ENCODE assay signal across 21 cellular contexts in the genomic region with DNA sequence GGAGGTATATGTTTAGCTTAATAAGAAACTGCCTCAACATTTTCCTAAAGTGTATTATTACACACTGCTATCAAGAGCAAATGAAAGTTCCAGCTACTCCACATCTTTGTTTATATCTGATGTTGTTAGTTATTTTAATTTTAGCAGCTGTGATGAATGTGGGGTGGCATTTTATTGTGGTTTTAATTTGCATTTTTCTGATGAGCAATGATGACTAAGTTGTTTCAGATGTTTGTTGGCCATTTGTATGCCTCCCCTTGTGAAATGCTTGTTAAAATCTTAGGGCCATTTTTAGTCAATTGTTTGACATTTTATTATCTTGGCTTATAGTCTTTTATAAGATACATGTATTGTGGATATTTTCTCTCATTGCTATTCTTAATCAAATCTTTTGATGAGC.
DNase-seq lines count a peak whose midpoint lies in the region; ATAC-seq lines count a peak whose summit lies in the region.
"Had no signal": no experiment of that assay in that cellular context is flagged by ENCODE, and none has a peak within 500 bp of the region (broad histone marks: within the 10 kb centered on the region; RNA-seq: fewer than 3 reads in every experiment).

No MANE protein-coding gene starts in this region.

- intact Hi-C loops in Right ventricle myocardium inferior (cut with DNase I), result no loop called here

- H3K27ac Mint-ChIP-seq in activated naive CD8-positive, alpha-beta T cell treated with anti-CD3 and anti-CD28 coated beads, Interleukin-2, amount 50 U/mL, for 24 hours, result no peak overlapping the region
- no peak overlapping the region for H3K27ac Mint-ChIP-seq in activated naive CD8-positive, alpha-beta T cell treated with anti-CD3 and anti-CD28 coated beads for 36 hours
- H3K27ac Mint-ChIP-seq in stimulated activated naive CD8-positive, alpha-beta T cell treated with anti-CD3 and anti-CD28 coated beads, Interleukin-15, Interleukin-2, amounts not matched to agents 100 ng/mL and 50 ng/mL, for 24 hours, result peak overlapping the region; percentile 20

- no peaks in the 10 kb centered on the region for H3K36me3 Mint-ChIP-seq in activated naive CD8-positive, alpha-beta T cell treated with anti-CD3 and anti-CD28 coated beads, Interleukin-2, amount 50 U/mL, for 24 hours (ENCODE audit: low read depth)
- H3K36me3 Mint-ChIP-seq in activated naive CD8-positive, alpha-beta T cell treated with anti-CD3 and anti-CD28 coated beads for 36 hours, result no peaks in the 10 kb centered on the region
- H3K36me3 Mint-ChIP-seq in stimulated activated naive CD8-positive, alpha-beta T cell treated with anti-CD3 and anti-CD28 coated beads, Interleukin-15, Interleukin-2, amounts not matched to agents 100 ng/mL and 50 ng/mL, for 24 hours (ENCODE audit: low read depth), result no peaks in the 10 kb centered on the region

- H3K4me3 Mint-ChIP-seq in activated naive CD8-positive, alpha-beta T cell treated with anti-CD3 and anti-CD28 coated beads, Interleukin-2, amount 50 U/mL, for 24 hours, result no peak overlapping the region
- no peak overlapping the region for H3K4me3 Mint-ChIP-seq in activated naive CD8-positive, alpha-beta T cell treated with anti-CD3 and anti-CD28 coated beads for 36 hours
- no peak overlapping the region for H3K4me3 Mint-ChIP-seq in stimulated activated naive CD8-positive, alpha-beta T cell treated with anti-CD3 and anti-CD28 coated beads, Interleukin-15, Interleukin-2, amounts not matched to agents 100 ng/mL and 50 ng/mL, for 24 hours
- H3K4me3 Mint-ChIP-seq: central memory CD8-positive, alpha-beta T cell had no signal

- H3K9me3 Mint-ChIP-seq in activated naive CD8-positive, alpha-beta T cell treated with anti-CD3 and anti-CD28 coated beads, Interleukin-2, amount 50 U/mL, for 24 hours, result no peaks in the 10 kb centered on the region
- no peaks in the 10 kb centered on the region for H3K9me3 Mint-ChIP-seq in activated naive CD8-positive, alpha-beta T cell treated with anti-CD3 and anti-CD28 coated beads for 36 hours
- H3K9me3 Mint-ChIP-seq in stimulated activated naive CD8-positive, alpha-beta T cell treated with anti-CD3 and anti-CD28 coated beads, Interleukin-15, Interleukin-2, amounts not matched to agents 100 ng/mL and 50 ng/mL, for 24 hours, result no peaks in the 10 kb centered on the region
- H3K9me3 Mint-ChIP-seq: central memory CD8-positive, alpha-beta T cell had no signal

- peak; percentile 36 for ATAC-seq in activated naive CD8-positive, alpha-beta T cell treated with anti-CD3 and anti-CD28 coated beads, Interleukin-2, amount 50 U/mL, for 24 hours
- no peak for ATAC-seq in Right ventricle myocardium inferior
- ATAC-seq: esophagus mucosa, heart right ventricle had no signal

- no peak for DNase-seq in activated naive CD8-positive, alpha-beta T cell treated with anti-CD3 and anti-CD28 coated beads, Interleukin-2, amount 50 U/mL, for 24 hours
- no peak for DNase-seq in activated naive CD8-positive, alpha-beta T cell treated with anti-CD3 and anti-CD28 coated beads for 36 hours
- DNase-seq in SW480 (ENCODE audit: low spot score) (peak; percentile 28), fibroblast of peridontal ligament (ENCODE audit: extremely low read depth) (peak; percentile 8), middle frontal gyrus (ENCODE audit: extremely low spot score, low spot score) (no peak), Right ventricle myocardium inferior (ENCODE audit: missing footprints) (no peak)
- DNase-seq in activated naive CD4-positive, alpha-beta T cell treated with Interleukin-2 at 50 U/mL for 16 hours, result no peak
- DNase-seq: activated CD4-positive, alpha-beta T cell treated with anti-CD3 and anti-CD28 coated beads, Interleukin-2, amount 50 U/mL, for 1 hour; activated CD8-positive, alpha-beta memory T cell treated with anti-CD3 and anti-CD28 coated beads, Interleukin-2, amount 50 U/mL, for 4 hours; activated gamma-delta T cell; EL; heart right ventricle; MV-4-11; NCI-H1694 treated with DMSO at 0.1 percent for 48 hours; SHP77; spleen; stimulated activated CD4-positive, alpha-beta T cell treated with anti-CD3 and anti-CD28 coated beads, Interleukin-4, amount 100 ng/mL, for 4 hours; T-helper 1 cell had no signal

- H3K27me3 Mint-ChIP-seq in activated naive CD8-positive, alpha-beta T cell treated with anti-CD3 and anti-CD28 coated beads, Interleukin-2, amount 50 U/mL, for 24 hours, result peaks cover 13% of the 10 kb centered on the region
- peaks cover 22% of the 10 kb centered on the region for H3K27me3 Mint-ChIP-seq in activated naive CD8-positive, alpha-beta T cell treated with anti-CD3 and anti-CD28 coated beads for 36 hours
- H3K27me3 Mint-ChIP-seq in stimulated activated naive CD8-positive, alpha-beta T cell treated with anti-CD3 and anti-CD28 coated beads, Interleukin-15, Interleukin-2, amounts not matched to agents 100 ng/mL and 50 ng/mL, for 24 hours, result peaks cover 18% of the 10 kb centered on the region

- peaks cover 12% of the 10 kb centered on the region for H3K4me1 Mint-ChIP-seq in activated naive CD8-positive, alpha-beta T cell treated with anti-CD3 and anti-CD28 coated beads, Interleukin-2, amount 50 U/mL, for 24 hours
- H3K4me1 Mint-ChIP-seq in activated naive CD8-positive, alpha-beta T cell treated with anti-CD3 and anti-CD28 coated beads for 36 hours, result peaks cover 3% of the 10 kb centered on the region
- H3K4me1 Mint-ChIP-seq in stimulated activated naive CD8-positive, alpha-beta T cell treated with anti-CD3 and anti-CD28 coated beads, Interleukin-15, Interleukin-2, amounts not matched to agents 100 ng/mL and 50 ng/mL, for 24 hours (ENCODE audit: low read depth), result peaks cover 12% of the 10 kb centered on the region
- H3K4me1 Mint-ChIP-seq: central memory CD8-positive, alpha-beta T cell had no signal

Comparison
In these comparisons a context has a peak if more than half of its experiments do, and no peak if none do; other contexts are left out.
1. DNase-seq: peak in SW480 (single experiment) and fibroblast of peridontal ligament (single experiment); none in activated naive CD8-positive, alpha-beta T cell treated with anti-CD3 and anti-CD28 coated beads, Interleukin-2, amount 50 U/mL, for 24 hours (single experiment), activated naive CD8-positive, alpha-beta T cell treated with anti-CD3 and anti-CD28 coated beads for 36 hours (single experiment), middle frontal gyrus (single experiment), activated naive CD4-positive, alpha-beta T cell treated with Interleukin-2 at 50 U/mL for 16 hours (single experiment) and Right ventricle myocardium inferior (single experiment).